In genomic region chr2:28905533-28905932, GRCh38 we compare ENCODE assay signal across 12 cellular contexts.
"Had no signal": no experiment of that assay in that cellular context is flagged by ENCODE, and none has a peak within 500 bp of the region (broad histone marks: within the 10 kb centered on the region; RNA-seq: fewer than 3 reads in every experiment).

No MANE protein-coding gene starts in this region.

- H3K9me3 Mint-ChIP-seq: central memory CD8-positive, alpha-beta T cell; effector memory CD8-positive, alpha-beta T cell; naive thymus-derived CD8-positive, alpha-beta T cell had no signal

- H3K9me3 ChIP-seq: lower lobe of right lung, pancreas, sigmoid colon, tibial nerve, vagina had no signal

- H3K4me1 ChIP-seq: lower lobe of right lung had no signal

- H3K27me3 ChIP-seq: brain microvascular endothelial cell, pancreas, sigmoid colon, tibial nerve, vagina had no signal

- H3K27me3 Mint-ChIP-seq: central memory CD8-positive, alpha-beta T cell; effector memory CD8-positive, alpha-beta T cell; naive thymus-derived CD8-positive, alpha-beta T cell had no signal

- FAIRE-seq: pancreas had no signal

- H3K4me3 Mint-ChIP-seq: central memory CD8-positive, alpha-beta T cell; effector memory CD8-positive, alpha-beta T cell; naive thymus-derived CD8-positive, alpha-beta T cell had no signal

- ATAC-seq: effector memory CD8-positive, alpha-beta T cell; left colon; lower lobe of right lung; naive thymus-derived CD8-positive, alpha-beta T cell; pancreas had no signal

- DNase-seq: activated naive CD4-positive, alpha-beta T cell treated with anti-CD3 and anti-CD28 coated beads, Interleukin-2, amount 50 U/mL, for 16 hours; brain microvascular endothelial cell; effector memory CD8-positive, alpha-beta T cell; left colon; lower lobe of right lung; naive thymus-derived CD8-positive, alpha-beta T cell; pancreas; sigmoid colon; stimulated activated CD4-positive, alpha-beta T cell treated with anti-CD3 and anti-CD28 coated beads, Interleukin-2, amount 100 ng/mL, for 24 hours had no signal

- H3K4me3 ChIP-seq: lower lobe of right lung, pancreas, sigmoid colon, tibial nerve, vagina had no signal

- H3K27ac ChIP-seq: lower lobe of right lung, pancreas, sigmoid colon, tibial nerve, vagina had no signal
